Comparison of ENCODE assay signal across 17 cellular contexts in genomic region chr1:167648252-167648849, GRCh38. TPM values are rescaled to one million over a fixed set of nuclear protein-coding genes. Genes with fewer than 3 reads are reported as not detected.
A peak's percentile ranks its signal among the peaks of the same experiment; 100 is the strongest.
DNase-seq lines count a peak whose midpoint lies in the region; ATAC-seq and TF ChIP-seq lines count a peak whose summit lies in the region.
"Had no signal": no experiment of that assay in that cellular context is flagged by ENCODE, and none has a peak within 500 bp of the region (broad histone marks: within the 10 kb centered on the region; RNA-seq: fewer than 3 reads in every experiment).

No MANE protein-coding gene starts in this region.

- TF ChIP-seq CTCF in Loucy (conservative IDR thresholded peaks at IDR 0.05; ENCODE audit: low read length) (no peak), endothelial cell (IDR thresholded peaks at IDR 0.05; ENCODE audit: unreplicated experiment) (no peak), sigmoid colon (IDR thresholded peaks at IDR 0.05) (no peak)

- H3K27ac ChIP-seq in sigmoid colon, result peak overlapping the region in 1 of 4 donors; percentile 11
- H3K27ac ChIP-seq: suprapubic skin had no signal

- H3K4me1 Mint-ChIP-seq in T-helper 1 cell treated with Interleukin-12 subunit alpha and Interleukin-12 subunit beta and Interleukin-4 antibody, amounts not matched to agents 30 μg/mL and 1 μg/mL, for 36 hours (ENCODE audit: low read depth), result peaks cover 57% of the 10 kb centered on the region
- peaks cover 70% of the 10 kb centered on the region for H3K4me1 Mint-ChIP-seq in endothelial cell (ENCODE audit: unreplicated experiment)

- intact Hi-C loops in sigmoid colon (cut with DNase I), result no loop called here

- H3K36me3 ChIP-seq in Loucy (ENCODE audit: insufficient read depth, low read length) (no peaks in the 10 kb centered on the region), sigmoid colon (no peaks in the 10 kb centered on the region)
- H3K36me3 ChIP-seq: suprapubic skin had no signal

- H3K9ac ChIP-seq in Loucy (ENCODE audit: low read depth, low read length, poor library complexity, severe bottlenecking), result peak overlapping the region; percentile 69

- H3K9me3 Mint-ChIP-seq in T-helper 1 cell treated with Interleukin-12 subunit alpha and Interleukin-12 subunit beta and Interleukin-4 antibody, amounts not matched to agents 30 μg/mL and 1 μg/mL, for 36 hours, result no peaks in the 10 kb centered on the region
- H3K9me3 Mint-ChIP-seq in endothelial cell (ENCODE audit: unreplicated experiment), result no peaks in the 10 kb centered on the region
- H3K9me3 Mint-ChIP-seq: H9 had no signal

- H3K4me2 ChIP-seq in Loucy (ENCODE audit: low read depth, low read length, poor library complexity, severe bottlenecking), result peak overlapping the region; percentile 71

- H3K79me2 ChIP-seq in Loucy (ENCODE audit: insufficient read depth, low read length), result peaks cover 73% of the 10 kb centered on the region

- H3F3A ChIP-seq in Loucy (ENCODE audit: low read depth), result peaks cover 10% of the 10 kb centered on the region; the same call in 1 of the 2 replicates

- peaks cover 38% of the 10 kb centered on the region for H3K36me3 Mint-ChIP-seq in T-helper 1 cell treated with Interleukin-12 subunit alpha and Interleukin-12 subunit beta and Interleukin-4 antibody, amounts not matched to agents 30 μg/mL and 1 μg/mL, for 36 hours (ENCODE audit: low read depth)
- H3K36me3 Mint-ChIP-seq in endothelial cell (ENCODE audit: low read depth, unreplicated experiment), result peaks cover 17% of the 10 kb centered on the region

- H3K4me3 Mint-ChIP-seq in T-helper 1 cell treated with Interleukin-12 subunit alpha and Interleukin-12 subunit beta and Interleukin-4 antibody, amounts not matched to agents 30 μg/mL and 1 μg/mL, for 36 hours, result peak overlapping the region; percentile 26
- H3K4me3 Mint-ChIP-seq in endothelial cell (ENCODE audit: unreplicated experiment), result peak overlapping the region; percentile 39
- H3K4me3 Mint-ChIP-seq: H9 had no signal

- no peak for ATAC-seq in HG03045 (IDR thresholded peaks at IDR 0.05; ENCODE audit: unreplicated experiment)
- ATAC-seq: PC-3 had no signal

- H3K27me3 ChIP-seq in Loucy (ENCODE audit: insufficient read depth, low read length, poor library complexity, severe bottlenecking) (no peaks in the 10 kb centered on the region), sigmoid colon (no peaks in the 10 kb centered on the region)
- H3K27me3 ChIP-seq: suprapubic skin had no signal

- H2AFZ ChIP-seq in Loucy (ENCODE audit: low read length), result no peak overlapping the region

- H3K27ac Mint-ChIP-seq in T-helper 1 cell treated with Interleukin-12 subunit alpha and Interleukin-12 subunit beta and Interleukin-4 antibody, amounts not matched to agents 30 μg/mL and 1 μg/mL, for 36 hours, result peak overlapping the region; percentile 76
- H3K27ac Mint-ChIP-seq in endothelial cell (ENCODE audit: unreplicated experiment), result peak overlapping the region; percentile 69

- no peaks in the 10 kb centered on the region for H3K27me3 Mint-ChIP-seq in T-helper 1 cell treated with Interleukin-12 subunit alpha and Interleukin-12 subunit beta and Interleukin-4 antibody, amounts not matched to agents 30 μg/mL and 1 μg/mL, for 36 hours (ENCODE audit: low read depth)
- peaks cover 6% of the 10 kb centered on the region for H3K27me3 Mint-ChIP-seq in endothelial cell (ENCODE audit: unreplicated experiment)

- H3K9me2 ChIP-seq in Loucy (replicated peaks; ENCODE audit: low read depth, low read length), result no peaks in the 10 kb centered on the region

- H3K4me3 ChIP-seq in Loucy (ENCODE audit: low read length, poor library complexity, severe bottlenecking) (no peak overlapping the region), sigmoid colon (no peak overlapping the region)
- H3K4me3 ChIP-seq: suprapubic skin had no signal

- TF ChIP-seq EP300 in sigmoid colon (IDR thresholded peaks at IDR 0.05), result no peak

- H3K9me3 ChIP-seq in Loucy (ENCODE audit: insufficient read depth, low read depth, low read length) (no peaks in the 10 kb centered on the region), sigmoid colon (no peaks in the 10 kb centered on the region)
- H3K9me3 ChIP-seq: suprapubic skin had no signal

- H4K20me1 ChIP-seq in Loucy (ENCODE audit: insufficient read depth, low read length, poor library complexity, severe bottlenecking), result peaks cover 14% of the 10 kb centered on the region

- no peak for TF ChIP-seq POLR2A in sigmoid colon (IDR thresholded peaks at IDR 0.05)

- DNase-seq in T-helper 1 cell (no peak), endothelial cell (ENCODE audit: low spot score) (no peak), sigmoid colon (peak; percentile 69), NCI-H2227 treated with DMSO at 0.1 percent for 48 hours (lab: John Stamatoyannopoulos, UW) (no peak), NCI-H1048 (lab: John Stamatoyannopoulos, UW) (no peak)
- DNase-seq: activated CD4-positive, alpha-beta T cell treated with anti-CD3 and anti-CD28 coated beads for 1 hour; activated gamma-delta T cell; central memory CD4-positive, alpha-beta T cell; H9; left cardiac atrium; PC-3 had no signal

- H3K4me1 ChIP-seq in Loucy (ENCODE audit: insufficient read depth, low read length, poor library complexity, severe bottlenecking) (peaks cover 76% of the 10 kb centered on the region), sigmoid colon (peaks cover 0 to 23% (median 17%) of the 10 kb centered on the region in 4 donors)

- 79 to 96% methylated on average over 5 of the region's 5 CpGs for WGBS in sigmoid colon, 2 donors

RNA-seq across cellular contexts. Expression of gene RCSD1, which starts 18.3 kb away (rescaled TPM):
- 39.5 TPM for total RNA-seq in endothelial cell (ENCODE audit: unreplicated experiment)
- 10 to 100 TPM in 1 of 4 donors, 1 to 10 TPM in 3; 8.0 to 19.6 (median 9.6) TPM for total RNA-seq in sigmoid colon
- 10 to 100 TPM in 2 of 3 donors, 1 to 10 TPM in 1; 7.8 to 52.9 (median 10.6) TPM for polyA plus RNA-seq in sigmoid colon
- total RNA-seq: HT-29, PC-3 had no signal
- polyA plus RNA-seq: neural cell had no signal
